1 cellular context compared by ENCODE assay signal in the genomic region with DNA sequence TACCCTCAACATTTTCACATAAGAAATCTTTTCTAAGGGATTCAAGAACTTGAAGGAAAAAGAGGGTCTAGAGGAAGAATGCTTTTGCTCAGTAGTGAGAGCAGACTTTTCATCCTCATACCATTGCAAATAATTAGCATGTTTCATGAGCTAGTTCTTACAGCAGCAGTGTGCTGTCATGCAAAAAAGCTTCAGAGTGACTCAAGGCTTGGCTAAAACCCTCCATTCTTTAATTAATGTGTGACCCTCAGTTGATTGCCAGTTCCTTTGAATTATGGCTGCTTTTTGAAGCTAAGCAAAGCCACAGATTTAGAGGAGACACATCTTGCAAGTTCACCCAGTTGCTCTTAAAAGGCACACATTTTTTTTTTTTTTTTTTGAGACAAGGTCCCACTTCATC.
A peak's percentile ranks its signal among the peaks of the same experiment; 100 is the strongest.
TF ChIP-seq lines count a peak whose summit lies in the region.

No MANE protein-coding gene starts in this region.

TF ChIP-seq in HepG2, 621 proteins besides CTCF, POLR2A, EP300 and RAD21:
- TF ChIP-seq ZNF12 (CRISPR knock-in tag; IDR thresholded peaks at IDR 0.05): peak; percentile 91
- no peak for TF ChIP-seq TBP (CRISPR knock-in tag; IDR thresholded peaks at IDR 0.05)
